ENCODE assay signal across 9 cellular contexts in genomic region chr1:192544983-192545393, GRCh38. TPM values are rescaled to one million over a fixed set of nuclear protein-coding genes. Genes with fewer than 3 reads are reported as not detected.
DNase-seq lines count a peak whose midpoint lies in the region; ATAC-seq and TF ChIP-seq lines count a peak whose summit lies in the region.
"Had no signal": no experiment of that assay in that cellular context is flagged by ENCODE, and none has a peak within 500 bp of the region (broad histone marks: within the 10 kb centered on the region; RNA-seq: fewer than 3 reads in every experiment).

No MANE protein-coding gene starts in this region.

- no peaks in the 10 kb centered on the region for H3K9me3 ChIP-seq in CD4-positive, alpha-beta T cell (ENCODE audit: control insufficient read depth, low read length)
- H3K9me3 ChIP-seq in osteoblast (ENCODE audit: low read depth, low read length), result no peaks in the 10 kb centered on the region
- H3K9me3 ChIP-seq in upper lobe of right lung, result no peaks in the 10 kb centered on the region
- H3K9me3 ChIP-seq: upper lobe of left lung had no signal

- no peak for TF ChIP-seq CTCF in CD4-positive, alpha-beta T cell (IDR thresholded peaks at IDR 0.05)
- TF ChIP-seq CTCF in osteoblast (IDR thresholded peaks at IDR 0.05; ENCODE audit: extremely low read depth, low read depth, low read length) (no peak), upper lobe of right lung (IDR thresholded peaks at IDR 0.05) (no peak)

- H3K36me3 ChIP-seq in osteoblast (ENCODE audit: insufficient read depth, low read length), result no peaks in the 10 kb centered on the region
- H3K36me3 ChIP-seq in upper lobe of right lung, result no peaks in the 10 kb centered on the region
- H3K36me3 ChIP-seq: upper lobe of left lung had no signal

- DNase-seq in CD4-positive, alpha-beta T cell, result no peak
- DNase-seq in activated naive CD8-positive, alpha-beta T cell treated with anti-CD3 and anti-CD28 coated beads, Interleukin-2, amount 50 U/mL, for 24 hours, result no peak
- no peak for DNase-seq in osteoblast (ENCODE audit: insufficient read length, low spot score, missing footprints)
- no peak for DNase-seq in HK-2 (ENCODE audit: unreplicated experiment)
- DNase-seq in upper lobe of right lung, result no peak
- no peak for DNase-seq in hippocampal formation (lab: John Stamatoyannopoulos, UW)
- DNase-seq: upper lobe of left lung had no signal

- peak overlapping the region; percentile 26 for H3K27ac Mint-ChIP-seq in CD4-positive, alpha-beta T cell
- H3K27ac Mint-ChIP-seq in activated naive CD8-positive, alpha-beta T cell treated with anti-CD3 and anti-CD28 coated beads, Interleukin-2, amount 50 U/mL, for 24 hours, result peak overlapping the region; percentile 74

- H4K20me1 ChIP-seq in osteoblast (ENCODE audit: insufficient read depth, low read length), result no peaks in the 10 kb centered on the region

- CTCF ChIA-PET in CD4-positive, alpha-beta T cell (lab: Charles Lee), result interaction anchor here (0.7 to 1.4 kb wide), 3 partner anchors 14 to 533 kb away, joined by 3 to 5 read pairs (median 3); no protein-coding TSS in a partner anchor

- peaks cover 18% of the 10 kb centered on the region for H3K4me1 ChIP-seq in osteoblast (ENCODE audit: insufficient read depth, low read length)
- no peaks in the 10 kb centered on the region for H3K4me1 ChIP-seq in upper lobe of right lung

- POLR2A ChIA-PET in CD4-positive, alpha-beta T cell (lab: Charles Lee), result interaction anchor here (0.6 kb wide), 1 partner anchor 25 kb away, joined by 3 read pairs; no protein-coding TSS in a partner anchor

- H3K27ac ChIP-seq in CD4-positive, alpha-beta T cell (ENCODE audit: low read depth, low read length), result no peak overlapping the region
- H3K27ac ChIP-seq in osteoblast (ENCODE audit: low read depth, low read length), result peak overlapping the region; percentile 77
- H3K27ac ChIP-seq in upper lobe of right lung, result no peak overlapping the region

- peak; percentile 69 for ATAC-seq in CD4-positive, alpha-beta T cell (ENCODE audit: poor library complexity)
- peak; percentile 68 for ATAC-seq in GM19463 (IDR thresholded peaks at IDR 0.05; ENCODE audit: unreplicated experiment)
- ATAC-seq in HG03442 (IDR thresholded peaks at IDR 0.05; ENCODE audit: unreplicated experiment), result peak; percentile 68
- peak; percentile 82 for ATAC-seq in activated naive CD8-positive, alpha-beta T cell treated with anti-CD3 and anti-CD28 coated beads, Interleukin-2, amount 50 U/mL, for 24 hours
- ATAC-seq in upper lobe of right lung, result no peak

- H3K79me2 ChIP-seq in osteoblast (ENCODE audit: insufficient read depth, low read length), result no peaks in the 10 kb centered on the region

- peak overlapping the region; percentile 77 for H2AFZ ChIP-seq in osteoblast (ENCODE audit: low read length)

- H3K4me3 ChIP-seq in osteoblast (ENCODE audit: insufficient read depth, low read length), result peak overlapping the region; percentile 57
- no peak overlapping the region for H3K4me3 ChIP-seq in upper lobe of right lung
- H3K4me3 ChIP-seq: upper lobe of left lung had no signal

- H3K4me3 Mint-ChIP-seq in CD4-positive, alpha-beta T cell, result peak overlapping the region; percentile 5
- peak overlapping the region; percentile 38 for H3K4me3 Mint-ChIP-seq in activated naive CD8-positive, alpha-beta T cell treated with anti-CD3 and anti-CD28 coated beads, Interleukin-2, amount 50 U/mL, for 24 hours

- peaks cover 52% of the 10 kb centered on the region for H3K4me1 Mint-ChIP-seq in CD4-positive, alpha-beta T cell (ENCODE audit: low read depth)
- H3K4me1 Mint-ChIP-seq in activated naive CD8-positive, alpha-beta T cell treated with anti-CD3 and anti-CD28 coated beads, Interleukin-2, amount 50 U/mL, for 24 hours, result peaks cover 49% of the 10 kb centered on the region

- intact Hi-C loops in CD4-positive, alpha-beta T cell (cut with DNase I, micrococcal nuclease), result no loop called here
- intact Hi-C loops in upper lobe of right lung (cut with DNase I), result no loop called here

- H3K27me3 ChIP-seq in CD4-positive, alpha-beta T cell (ENCODE audit: control insufficient read depth, insufficient read depth, low read length), result no peaks in the 10 kb centered on the region
- no peaks in the 10 kb centered on the region for H3K27me3 ChIP-seq in osteoblast (ENCODE audit: insufficient read depth, low read length)
- no peaks in the 10 kb centered on the region for H3K27me3 ChIP-seq in upper lobe of right lung
- H3K27me3 ChIP-seq: upper lobe of left lung had no signal

- no peaks in the 10 kb centered on the region for H3K36me3 Mint-ChIP-seq in CD4-positive, alpha-beta T cell (ENCODE audit: low read depth)
- no peaks in the 10 kb centered on the region for H3K36me3 Mint-ChIP-seq in activated naive CD8-positive, alpha-beta T cell treated with anti-CD3 and anti-CD28 coated beads, Interleukin-2, amount 50 U/mL, for 24 hours (ENCODE audit: low read depth)

- no peaks in the 10 kb centered on the region for H3K27me3 Mint-ChIP-seq in CD4-positive, alpha-beta T cell
- no peaks in the 10 kb centered on the region for H3K27me3 Mint-ChIP-seq in activated naive CD8-positive, alpha-beta T cell treated with anti-CD3 and anti-CD28 coated beads, Interleukin-2, amount 50 U/mL, for 24 hours

- H3K9me3 Mint-ChIP-seq in CD4-positive, alpha-beta T cell, result no peaks in the 10 kb centered on the region
- H3K9me3 Mint-ChIP-seq in activated naive CD8-positive, alpha-beta T cell treated with anti-CD3 and anti-CD28 coated beads, Interleukin-2, amount 50 U/mL, for 24 hours, result no peaks in the 10 kb centered on the region

- peak overlapping the region; percentile 83 for H3K4me2 ChIP-seq in osteoblast (ENCODE audit: insufficient read depth, low read length)

RNA-seq across cellular contexts. Expression of gene RGS1, which starts 30.6 kb away (rescaled TPM):
- total RNA-seq in CD4-positive, alpha-beta T cell, result 100 to 1,000 TPM; 428 to 429 TPM
- total RNA-seq in osteoblast (not detected in 2 replicates), upper lobe of right lung (27.8 TPM)

Comparison
In these comparisons a context has a peak if more than half of its experiments do, and no peak if none do; other contexts are left out.
1. RNA of gene RGS1, which starts 30.6 kb away (total RNA-seq): 428 to 429 TPM in CD4-positive, alpha-beta T cell and 27.8 TPM in upper lobe of right lung (single experiment); not detected in osteoblast; every median in the first group is over 10 times any median in the second.